In genomic region chr13:92483894-92484293, GRCh38 we compare ENCODE assay signal across 7 cellular contexts.
"Had no signal": no experiment of that assay in that cellular context is flagged by ENCODE, and none has a peak within 500 bp of the region (broad histone marks: within the 10 kb centered on the region; RNA-seq: fewer than 3 reads in every experiment).

No MANE protein-coding gene starts in this region.

- DNase-seq: IMR-90, KBM-7, KG1 had no signal

- H3K27ac ChIP-seq: HL-60, KMS-11 had no signal

- ATAC-seq: HepG2 had no signal

- H3K9ac ChIP-seq: KMS-11 had no signal

- FAIRE-seq: HepG2, HTR-8/SVneo had no signal

- H3K4me2 ChIP-seq: KMS-11 had no signal
